Comparison of ENCODE assay signal across 8 cellular contexts in the genomic region with DNA sequence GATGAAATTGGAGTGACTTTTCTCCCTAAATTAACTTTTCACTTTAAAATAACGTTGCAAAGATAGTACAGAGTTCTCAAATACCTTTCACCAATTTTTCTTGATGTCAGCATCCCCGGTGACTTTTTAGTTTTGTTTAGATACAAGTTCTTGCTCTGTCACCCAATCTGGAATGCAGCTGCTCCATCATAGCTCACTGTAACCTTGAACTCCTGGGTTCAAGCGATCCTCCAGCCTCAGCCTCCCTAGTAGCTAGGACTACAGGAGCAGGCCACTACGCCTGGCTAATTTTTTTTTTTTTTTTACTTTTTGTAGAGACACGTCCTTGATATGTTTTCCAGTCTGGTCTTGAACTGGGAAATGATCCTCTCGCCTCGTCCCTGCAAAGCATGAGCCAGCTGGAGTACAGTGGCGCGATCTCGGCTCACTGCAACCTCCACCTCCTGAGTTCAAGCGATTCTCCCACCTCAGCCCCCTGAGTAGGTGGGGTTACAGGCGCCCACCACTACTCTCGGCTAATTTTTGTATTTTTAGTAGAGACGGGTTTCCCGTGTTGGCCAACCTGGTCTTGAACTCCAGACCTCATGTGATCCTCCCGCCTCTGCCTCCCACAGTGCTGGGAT. TPM values are rescaled to one million over a fixed set of nuclear protein-coding genes. Genes with fewer than 3 reads are reported as not detected.
A peak's percentile ranks its signal among the peaks of the same experiment; 100 is the strongest.
DNase-seq lines count a peak whose midpoint lies in the region; ATAC-seq and TF ChIP-seq lines count a peak whose summit lies in the region.

No MANE protein-coding gene starts in this region.

- peaks cover 9% of the 10 kb centered on the region; the same call in 1 of the 2 replicates for H3K79me2 ChIP-seq in KMS-11 (ENCODE audit: insufficient read depth, low read depth)

- no peak for TF ChIP-seq CTCF in KMS-11 (conservative IDR thresholded peaks at IDR 0.05; ENCODE audit: low read depth, low read length)
- TF ChIP-seq CTCF in brain microvascular endothelial cell (IDR thresholded peaks at IDR 0.05; ENCODE audit: low read depth, low read length, missing control alignments): no peak

- H3K4me1 ChIP-seq in BLaER1 (peaks cover 37% of the 10 kb centered on the region), KMS-11 (ENCODE audit: low read depth, poor library complexity, severe bottlenecking) (peaks cover 12% of the 10 kb centered on the region), mesodermal cell (ENCODE audit: control insufficient read depth, insufficient read depth, low read length, poor library complexity, severe bottlenecking) (no peaks in the 10 kb centered on the region)

- WGBS in mesodermal cell (ENCODE audit: insufficient coverage in 2 of 2), 2 experiments: 76 to 83% methylated on average over 12 of the region's 16 CpGs

- H3K27me3 ChIP-seq in BLaER1: no peaks in the 10 kb centered on the region
- no peaks in the 10 kb centered on the region for H3K27me3 ChIP-seq in KMS-11 (ENCODE audit: insufficient read depth, low read depth)
- no peaks in the 10 kb centered on the region for H3K27me3 ChIP-seq in brain microvascular endothelial cell (replicated peaks)

- no peak for ATAC-seq in GM18909 (IDR thresholded peaks at IDR 0.05; ENCODE audit: poor library complexity, unreplicated experiment)

- no peak for DNase-seq in brain microvascular endothelial cell
- DNase-seq in SHP77 treated with DMSO at 0.1 percent for 48 hours (lab: John Stamatoyannopoulos, UW): no peak
- no peak for DNase-seq in NCI-H2081 (lab: John Stamatoyannopoulos, UW)
- no peak for DNase-seq in NK-92 (lab: John Stamatoyannopoulos, UW; ENCODE audit: unreplicated experiment)

- H3K9ac ChIP-seq in BLaER1 (peak overlapping the region; percentile 97), KMS-11 (peak overlapping the region; percentile 91)

- H3K4me2 ChIP-seq in BLaER1 (peak overlapping the region; percentile 91), KMS-11 (peak overlapping the region; percentile 74)

- H3K9me3 ChIP-seq in BLaER1 (peaks cover 14% of the 10 kb centered on the region), mesodermal cell (ENCODE audit: control insufficient read depth, low read length) (no peaks in the 10 kb centered on the region)

- in situ Hi-C loops in brain microvascular endothelial cell (cut with HindIII; ENCODE audit: low pct_ligation_motif_present, low sequenced_read_pairs): no loop called here

- H4K20me1 ChIP-seq in BLaER1 (no peaks in the 10 kb centered on the region), KMS-11 (ENCODE audit: insufficient read depth) (no peaks in the 10 kb centered on the region)

- H3K36me3 ChIP-seq in BLaER1 (peaks cover 36% of the 10 kb centered on the region), KMS-11 (ENCODE audit: insufficient read depth) (no peaks in the 10 kb centered on the region), brain microvascular endothelial cell (replicated peaks) (no peaks in the 10 kb centered on the region), mesodermal cell (ENCODE audit: control insufficient read depth, insufficient read depth, low read length) (peaks cover 17% of the 10 kb centered on the region)

- H3K4me3 ChIP-seq in BLaER1: peak overlapping the region; percentile 79
- no peak overlapping the region for H3K4me3 ChIP-seq in KMS-11 (IDR thresholded peaks at IDR 0.05; ENCODE audit: insufficient read depth, low read depth, low read length)
- H3K4me3 ChIP-seq in brain microvascular endothelial cell (ENCODE audit: low read depth, low read length): peak overlapping the region; percentile 70
- peak overlapping the region; percentile 60 for H3K4me3 ChIP-seq in mesodermal cell (ENCODE audit: extremely low read depth, insufficient read depth, low read length, poor library complexity, severe bottlenecking)

- H3K27ac ChIP-seq in BLaER1 (peak overlapping the region; percentile 98), KMS-11 (peak overlapping the region; percentile 95), brain microvascular endothelial cell (peak overlapping the region; percentile 99), mesodermal cell (ENCODE audit: low read depth, low read length, severe bottlenecking) (peak overlapping the region; percentile 97)

- H2AFZ ChIP-seq in KMS-11 (ENCODE audit: low read depth): peak overlapping the region; percentile 86

RNA-seq across cellular contexts. Expression of gene NSUN3, which starts 0.7 kb away (rescaled TPM):
- polyA plus RNA-seq in mesodermal cell (2013, experiment 1 of 2): 7.2 TPM
- polyA plus RNA-seq in mesodermal cell (2013, experiment 2 of 2): 6.9 TPM

RNA-seq across cellular contexts. Expression of gene DHFR2, which starts 0.9 kb away (rescaled TPM):
- 4.3 TPM for polyA plus RNA-seq in mesodermal cell (2013, experiment 1 of 2)
- 2.5 TPM for polyA plus RNA-seq in mesodermal cell (2013, experiment 2 of 2)

RNA-seq across cellular contexts. Expression of gene STX19, which starts 35.2 kb away (rescaled TPM):
- not detected for polyA plus RNA-seq in mesodermal cell (2013, experiment 1 of 2)
- not detected for polyA plus RNA-seq in mesodermal cell (2013, experiment 2 of 2)
